Comparison of ENCODE assay signal across 23 cellular contexts in the genomic region with DNA sequence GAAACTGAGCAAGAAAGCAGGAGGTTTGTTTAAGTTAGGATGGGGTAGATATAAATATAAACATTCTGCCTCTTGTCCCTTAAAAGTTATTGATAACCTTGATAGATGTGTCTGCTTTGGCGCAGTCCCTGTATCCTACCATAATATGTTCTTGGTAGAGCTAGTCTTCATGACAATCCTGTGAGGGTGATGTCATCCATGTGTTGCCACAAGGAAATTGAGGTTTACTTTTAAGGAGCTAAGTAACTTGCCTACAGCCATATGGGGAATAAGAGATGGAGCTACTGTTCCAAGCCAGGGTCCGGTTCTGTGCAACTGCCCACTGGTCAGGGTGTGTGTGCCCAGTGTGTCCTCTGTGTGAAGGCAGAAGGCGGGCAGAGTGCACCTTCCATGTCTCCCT.
DNase-seq lines count a peak whose midpoint lies in the region; ATAC-seq, FAIRE-seq and TF ChIP-seq lines count a peak whose summit lies in the region.
"Had no signal": no experiment of that assay in that cellular context is flagged by ENCODE, and none has a peak within 500 bp of the region (broad histone marks: within the 10 kb centered on the region; RNA-seq: fewer than 3 reads in every experiment).

No MANE protein-coding gene starts in this region.

- H4K20me1 ChIP-seq in GM12878 (ENCODE audit: control insufficient read depth, insufficient read depth), result no peaks in the 10 kb centered on the region

- H2AFZ ChIP-seq in GM12878 (ENCODE audit: control insufficient read depth, low read depth, low read length) (no peak overlapping the region), mesenchymal stem cell (ENCODE audit: low read depth, low read length) (no peak overlapping the region)

- H2BK15ac ChIP-seq in mesenchymal stem cell (ENCODE audit: low read depth, poor library complexity, severe bottlenecking), result no peak overlapping the region

- peaks cover 10% of the 10 kb centered on the region for H3K4me1 ChIP-seq in CD8-positive, alpha-beta T cell (ENCODE audit: insufficient read depth, low read length)
- peaks cover 55% of the 10 kb centered on the region for H3K4me1 ChIP-seq in GM12878 (ENCODE audit: control insufficient read depth, insufficient read depth, low read length)
- H3K4me1 ChIP-seq in mesenchymal stem cell (ENCODE audit: control insufficient read depth, insufficient read depth, low read depth, low read length), result peaks cover 5% of the 10 kb centered on the region
- H3K4me1 ChIP-seq in uterus, result no peaks in the 10 kb centered on the region
- no peaks in the 10 kb centered on the region for H3K4me1 ChIP-seq in small intestine (ENCODE audit: control insufficient read depth in 2 of 2, insufficient read depth in 1 of 2, low read depth in 1 of 2, low read length in 1 of 2)

- H3K4me2 ChIP-seq in GM12878 (ENCODE audit: control insufficient read depth, insufficient read depth) (no peak overlapping the region), mesenchymal stem cell (ENCODE audit: low read length, poor library complexity, severe bottlenecking) (no peak overlapping the region)
- H3K4me2 ChIP-seq: KMS-11, SK-N-SH had no signal

- CTCF ChIA-PET in CD8-positive, alpha-beta T cell (lab: Charles Lee), result interaction anchor here (1.2 to 5.6 kb wide), 2 partner anchors 9 to 513 kb away, joined by 3 to 31 read pairs; no protein-coding TSS in a partner anchor
- CTCF ChIA-PET in GM12878 (lab: Yijun Ruan, JAX), result interaction anchor here (1.0 to 1.5 kb wide), 7 partner anchors 9 to 559 kb away, joined by 3 to 7 read pairs (median 3); no protein-coding TSS in a partner anchor

- no peak overlapping the region for H4K8ac ChIP-seq in mesenchymal stem cell (ENCODE audit: low read length)

- peak overlapping the region; percentile 25 for H3K27ac Mint-ChIP-seq in CD8-positive, alpha-beta T cell

- peaks cover 13% of the 10 kb centered on the region for H3K4me1 Mint-ChIP-seq in CD8-positive, alpha-beta T cell (ENCODE audit: low read depth)

- H2BK5ac ChIP-seq in mesenchymal stem cell (ENCODE audit: low read depth, low read length, poor library complexity, severe bottlenecking), result no peak overlapping the region

- no peaks in the 10 kb centered on the region for H3K9me3 ChIP-seq in CD8-positive, alpha-beta T cell (ENCODE audit: low read length)
- no peaks in the 10 kb centered on the region for H3K9me3 ChIP-seq in GM12878 (replicated peaks; ENCODE audit: control insufficient read depth, insufficient read depth, low read length)
- H3K9me3 ChIP-seq in mesenchymal stem cell (ENCODE audit: control insufficient read depth, low read length), result no peaks in the 10 kb centered on the region
- no peaks in the 10 kb centered on the region for H3K9me3 ChIP-seq in uterus
- H3K9me3 ChIP-seq in small intestine (ENCODE audit: control insufficient read depth, low read depth), result no peaks in the 10 kb centered on the region
- H3K9me3 ChIP-seq: SK-N-SH had no signal

- no peak overlapping the region for H2AK5ac ChIP-seq in mesenchymal stem cell (ENCODE audit: low read length, severe bottlenecking)

- peak overlapping the region; percentile 27 for H4K91ac ChIP-seq in mesenchymal stem cell (ENCODE audit: low read length)

- no peak overlapping the region for H3K4ac ChIP-seq in mesenchymal stem cell (ENCODE audit: low read depth in 1 of 2, low read length in 2 of 2)

- no peak for TF ChIP-seq RAD21 in GM12878 (IDR thresholded peaks at IDR 0.05; ENCODE audit: insufficient read depth, low read depth, low read length)

- BruUV-seq in GM12878 (replicated peaks; lab: Mats Ljungman, UMichigan), result no TSS peak

- TF ChIP-seq CTCF in AG10803 (conservative IDR thresholded peaks at IDR 0.05; ENCODE audit: low read length), result no peak
- no peak for TF ChIP-seq CTCF in CD8-positive, alpha-beta T cell (IDR thresholded peaks at IDR 0.05)
- TF ChIP-seq CTCF in GM12878 (IDR thresholded peaks at IDR 0.05 in 2 of 3, conservative IDR thresholded peaks at IDR 0.05 in 1 of 3; ENCODE audit: control insufficient read depth in 2 of 3, extremely low read depth in 1 of 3, insufficient read depth in 1 of 3, low read depth in 3 of 3, low read length in 3 of 3), result no peak
- no peak for TF ChIP-seq CTCF in uterus (IDR thresholded peaks at IDR 0.05)

- H2BK120ac ChIP-seq in mesenchymal stem cell (ENCODE audit: low read depth, low read length), result no peak overlapping the region

- H3K27me3 ChIP-seq in CD8-positive, alpha-beta T cell (ENCODE audit: insufficient read depth, low read length), result no peaks in the 10 kb centered on the region
- no peaks in the 10 kb centered on the region for H3K27me3 ChIP-seq in GM12878 (replicated peaks in 1 of 2; ENCODE audit: control insufficient read depth in 2 of 2, insufficient read depth in 2 of 2, low read length in 1 of 2)
- H3K27me3 ChIP-seq in mesenchymal stem cell (ENCODE audit: control insufficient read depth in 1 of 2, insufficient read depth in 1 of 2, low read length in 2 of 2), result no peaks in the 10 kb centered on the region
- no peaks in the 10 kb centered on the region for H3K27me3 ChIP-seq in uterus
- H3K27me3 ChIP-seq in small intestine (ENCODE audit: control insufficient read depth in 2 of 2, insufficient read depth in 2 of 2, low read length in 2 of 2), result no peaks in the 10 kb centered on the region

- POLR2A ChIA-PET in CD8-positive, alpha-beta T cell (lab: Charles Lee), result no interaction called here
- POLR2A ChIA-PET in GM12878 (lab: Charles Lee), result interaction anchor here (1.0 to 1.5 kb wide), 2 partner anchors 9 to 401 kb away, joined by 3 to 4 read pairs; no protein-coding TSS in a partner anchor

- DNase-seq in AG10803 (ENCODE audit: low read depth) (peak; percentile 14), GM12878 (ENCODE audit: low read depth, low spot score) (no peak), mesenchymal stem cell (no peak), uterus (no peak), frontal cortex (ENCODE audit: low spot score in 2 of 2) (no peak), small intestine (no peak)
- no peak for DNase-seq in CD8-positive, alpha-beta T cell
- DNase-seq: activated CD4-positive, alpha-beta T cell treated with anti-CD3 and anti-CD28 coated beads for 4 hours; activated naive CD4-positive, alpha-beta T cell treated with Interleukin-2 at 50 U/mL for 16 hours; activated T-cell treated with anti-CD3 and anti-CD28 coated beads, Interleukin-2, amount 50 U/mL, for 48 hours; amygdala; NCI-H1436; SK-N-SH; stimulated activated CD4-positive, alpha-beta T cell treated with anti-CD3 and anti-CD28 coated beads, Interleukin-2, amount 100 ng/mL, for 24 hours; T-helper 2 cell had no signal

- H3K79me1 ChIP-seq in mesenchymal stem cell (replicated peaks; ENCODE audit: low read length, poor library complexity, severe bottlenecking), result peaks cover 57% of the 10 kb centered on the region

- intact Hi-C loops in CD8-positive, alpha-beta T cell (cut with DNase I, micrococcal nuclease), result no loop called here
- intact Hi-C loops in GM12878 (cut with micrococcal nuclease; ENCODE audit: unreplicated experiment), result no loop called here
- intact Hi-C loops in uterus (cut with DNase I; ENCODE audit: low total_unique reads), result no loop called here

- TF ChIP-seq EP300 in GM12878 (IDR thresholded peaks at IDR 0.05; ENCODE audit: borderline replicate concordance in 1 of 2, control insufficient read depth in 1 of 2, low read depth in 2 of 2, low read length in 2 of 2), result no peak

- H3K79me2 ChIP-seq in GM12878 (ENCODE audit: control insufficient read depth, insufficient read depth, low read length), result peaks cover 38% of the 10 kb centered on the region

- SMC1A ChIA-PET in GM12878 (lab: Charles Lee; ENCODE audit: uncharacterized antibody, unreplicated experiment), result interaction anchor here (1.0 to 3.7 kb wide), 10 partner anchors 9 to 550 kb away, joined by 3 to 25 read pairs (median 4); no protein-coding TSS in a partner anchor

- peaks cover 67% of the 10 kb centered on the region for H3K36me3 Mint-ChIP-seq in CD8-positive, alpha-beta T cell
- H3K36me3 Mint-ChIP-seq: natural killer cell treated with Interleukin-12 subunit alpha and Interleukin-12 subunit beta and Interleukin-15 and Interleukin-18, amount 100 ng/mL, for 72 hours had no signal

- H3K9ac ChIP-seq in GM12878 (ENCODE audit: control insufficient read depth, insufficient read depth, low read length) (no peak overlapping the region), mesenchymal stem cell (ENCODE audit: low read length) (no peak overlapping the region)
- H3K9ac ChIP-seq: KMS-11, SK-N-SH had no signal

- no peak overlapping the region for H3K4me3 Mint-ChIP-seq in CD8-positive, alpha-beta T cell
- H3K4me3 Mint-ChIP-seq: CD14-positive monocyte; natural killer cell treated with Interleukin-12 subunit alpha and Interleukin-12 subunit beta and Interleukin-15 and Interleukin-18, amount 100 ng/mL, for 72 hours had no signal

- RAD21 ChIA-PET in GM12878 (lab: Charles Lee; ENCODE audit: unreplicated experiment), result interaction anchor here (0.9 to 2.3 kb wide), 6 partner anchors 9 to 558 kb away, joined by 4 to 12 read pairs (median 5); a partner anchor contains a TSS

- H3K18ac ChIP-seq in mesenchymal stem cell (ENCODE audit: low read depth in 1 of 2, low read length in 2 of 2), result no peak overlapping the region

- FAIRE-seq in GM12878 (lab: Jason Lieb, UNC) (no peak), frontal cortex (lab: Jason Lieb, UNC) (no peak), small intestine (lab: Jason Lieb, UNC) (no peak)
- FAIRE-seq: bronchial epithelial cell, islet of Langerhans had no signal

- WGBS in GM12878 (ENCODE audit: insufficient coverage, insufficient replicate concordance, low lambda C conversion rate, missing lambda C conversion rate), result 98% methylated on average over 3 of the region's 3 CpGs
- 100% methylated on average over 3 of the region's 3 CpGs for WGBS in mesenchymal stem cell
- WGBS in small intestine, 3 donors, result 93 to 98% (median 95%) methylated on average over 3 of the region's 3 CpGs

- in situ Hi-C loops in GM12878 (cut with MboI), result no loop called here

- no peak overlapping the region for H2BK12ac ChIP-seq in mesenchymal stem cell (ENCODE audit: low read length in 2 of 2)

- no peaks in the 10 kb centered on the region for H3K27me3 Mint-ChIP-seq in CD8-positive, alpha-beta T cell (ENCODE audit: low read depth)
- H3K27me3 Mint-ChIP-seq: natural killer cell treated with Interleukin-12 subunit alpha and Interleukin-12 subunit beta and Interleukin-15 and Interleukin-18, amount 100 ng/mL, for 72 hours had no signal

- H3K4me3 ChIP-seq in AG10803 (ENCODE audit: low read length), result no peak overlapping the region
- H3K4me3 ChIP-seq in CD8-positive, alpha-beta T cell (ENCODE audit: low read depth, low read length), result no peak overlapping the region
- no peak overlapping the region for H3K4me3 ChIP-seq in GM12878
- no peak overlapping the region for H3K4me3 ChIP-seq in mesenchymal stem cell (ENCODE audit: insufficient read depth in 1 of 2, low read depth in 1 of 2, low read length in 2 of 2)
- no peak overlapping the region for H3K4me3 ChIP-seq in uterus
- H3K4me3 ChIP-seq in small intestine (ENCODE audit: low read depth in 1 of 2, low read length in 2 of 2), result no peak overlapping the region
- H3K4me3 ChIP-seq: coronary artery had no signal

- H3K36me3 ChIP-seq in CD8-positive, alpha-beta T cell (ENCODE audit: insufficient read depth, low read length), result peaks cover 45% of the 10 kb centered on the region
- H3K36me3 ChIP-seq in GM12878 (ENCODE audit: control insufficient read depth in 2 of 2, insufficient read depth in 2 of 2, low read length in 1 of 2), result peaks cover 26 to 28% of the 10 kb centered on the region in 2 experiments
- peaks cover 48 to 71% of the 10 kb centered on the region in 2 experiments for H3K36me3 ChIP-seq in mesenchymal stem cell (ENCODE audit: control insufficient read depth in 1 of 2, insufficient read depth in 2 of 2, low read depth in 1 of 2, low read length in 2 of 2)
- no peaks in the 10 kb centered on the region for H3K36me3 ChIP-seq in uterus
- H3K36me3 ChIP-seq in small intestine (ENCODE audit: control insufficient read depth in 2 of 2, insufficient read depth in 2 of 2, low read length in 2 of 2), result peaks cover 20 to 32% of the 10 kb centered on the region in 2 donors

- no peak overlapping the region for H3K14ac ChIP-seq in mesenchymal stem cell (ENCODE audit: low read length in 2 of 2)

- TF ChIP-seq POLR2A in GM12878 (IDR thresholded peaks at IDR 0.05; ENCODE audit: low read depth, low read length), result no peak
- no peak for TF ChIP-seq POLR2A in uterus (IDR thresholded peaks at IDR 0.05)

- no peaks in the 10 kb centered on the region for H3K9me3 Mint-ChIP-seq in CD8-positive, alpha-beta T cell
- H3K9me3 Mint-ChIP-seq: CD14-positive monocyte; natural killer cell treated with Interleukin-12 subunit alpha and Interleukin-12 subunit beta and Interleukin-15 and Interleukin-18, amount 100 ng/mL, for 72 hours had no signal

- no peak overlapping the region for H3K23ac ChIP-seq in mesenchymal stem cell (ENCODE audit: low read length in 2 of 2)

- H3K27ac ChIP-seq in CD8-positive, alpha-beta T cell (ENCODE audit: low read depth, low read length), result no peak overlapping the region
- H3K27ac ChIP-seq in GM12878 (ENCODE audit: control insufficient read depth, insufficient read depth) (peak overlapping the region; percentile 48), mesenchymal stem cell (ENCODE audit: low read length, poor library complexity, severe bottlenecking) (no peak overlapping the region), uterus (no peak overlapping the region), small intestine (ENCODE audit: low read depth in 1 of 2, low read length in 1 of 2) (peak overlapping the region in 1 of 2 donors; percentile 37)
- H3K27ac ChIP-seq: coronary artery, KMS-11 had no signal

- ATAC-seq in CD8-positive, alpha-beta T cell, result no peak
- no peak for ATAC-seq in GM12878
- ATAC-seq in HG03442 (IDR thresholded peaks at IDR 0.05; ENCODE audit: unreplicated experiment), result no peak
- ATAC-seq: HCT116; natural killer cell treated with Interleukin-12 subunit alpha and Interleukin-12 subunit beta and Interleukin-15 and Interleukin-18, amount 100 ng/mL, for 72 hours had no signal
